ENCODE assay signal across 22 cellular contexts in genomic region chr9:70134360-70134759, GRCh38.
"Had no signal": no experiment of that assay in that cellular context is flagged by ENCODE, and none has a peak within 500 bp of the region (broad histone marks: within the 10 kb centered on the region; RNA-seq: fewer than 3 reads in every experiment).

No MANE protein-coding gene starts in this region.

- H3K27me3 ChIP-seq: heart right ventricle had no signal

- H3K9me3 ChIP-seq: heart right ventricle, left ventricle myocardium inferior had no signal

- H3K27ac ChIP-seq: heart right ventricle, left ventricle myocardium inferior, SK-N-MC, skin epidermis had no signal

- H3K4me3 ChIP-seq: heart right ventricle, left ventricle myocardium inferior, SK-N-MC, skin epidermis had no signal

- DNase-seq: activated B cell treated with CpG ODN at 0.5 μM for 24 hours; activated CD4-positive, alpha-beta memory T cell treated with anti-CD3 and anti-CD28 coated beads, Interleukin-2, amount 10 ng/mL, durations not matched to agents 7 days and 5 days; activated CD4-positive, alpha-beta T cell treated with anti-CD3 and anti-CD28 coated beads for 4 hours; activated CD8-positive, alpha-beta memory T cell treated with anti-CD3 and anti-CD28 coated beads, Interleukin-2, amount 10 ng/mL, durations not matched to agents 7 days and 5 days; activated naive CD4-positive, alpha-beta T cell treated with Interleukin-2 at 50 U/mL for 16 hours; activated naive CD8-positive, alpha-beta T cell treated with anti-CD3 and anti-CD28 coated beads, Interleukin-2, amount 10 ng/mL, durations not matched to agents 7 days and 5 days; effector CD8-positive, alpha-beta T cell; heart right ventricle; immature natural killer cell; kidney glomerular epithelial cell; left ventricle myocardium inferior; naive thymus-derived CD4-positive, alpha-beta T cell; posterior cingulate gyrus; retina; stimulated activated CD4-positive, alpha-beta T cell treated with anti-CD3 and anti-CD28 coated beads, Interleukin-15, amount 100 ng/mL, for 24 hours; stimulated activated CD4-positive, alpha-beta T cell treated with anti-CD3 and anti-CD28 coated beads, Interleukin-4, amount 100 ng/mL, for 1 hour; T-cell had no signal

- H3K36me3 Mint-ChIP-seq: activated CD8-positive, alpha-beta memory T cell treated with anti-CD3 and anti-CD28 coated beads, Interleukin-2, amount 10 ng/mL, durations not matched to agents 7 days and 5 days; activated naive CD8-positive, alpha-beta T cell treated with anti-CD3 and anti-CD28 coated beads, Interleukin-2, amount 10 ng/mL, durations not matched to agents 7 days and 5 days; immature natural killer cell; naive thymus-derived CD4-positive, alpha-beta T cell; T-cell had no signal

- ATAC-seq: activated CD8-positive, alpha-beta memory T cell treated with anti-CD3 and anti-CD28 coated beads, Interleukin-2, amount 10 ng/mL, durations not matched to agents 7 days and 5 days; activated T-helper 17 cell treated with anti-CD3 and anti-CD28 coated beads, Interleukin-2, amount 50 U/mL, for 72 hours; esophagus mucosa; naive thymus-derived CD4-positive, alpha-beta T cell; T-cell had no signal

- H3K9me3 Mint-ChIP-seq: activated B cell treated with CpG ODN at 0.5 μM for 24 hours; activated CD4-positive, alpha-beta memory T cell treated with anti-CD3 and anti-CD28 coated beads, Interleukin-2, amount 10 ng/mL, durations not matched to agents 7 days and 5 days; activated naive CD8-positive, alpha-beta T cell treated with anti-CD3 and anti-CD28 coated beads, Interleukin-2, amount 10 ng/mL, durations not matched to agents 7 days and 5 days; activated T-helper 17 cell treated with anti-CD3 and anti-CD28 coated beads, Interleukin-2, amount 50 U/mL, for 72 hours; dendritic cell treated with granulocyte-macrophage colony-stimulating factor and Interleukin-4, amounts not matched to agents 40 ng/mL and 50 ng/mL, for 4 days; naive thymus-derived CD4-positive, alpha-beta T cell; T-cell had no signal

- H3K27ac Mint-ChIP-seq: activated B cell treated with CpG ODN at 0.5 μM for 24 hours; activated CD4-positive, alpha-beta memory T cell treated with anti-CD3 and anti-CD28 coated beads, Interleukin-2, amount 10 ng/mL, durations not matched to agents 7 days and 5 days; activated CD8-positive, alpha-beta memory T cell treated with anti-CD3 and anti-CD28 coated beads, Interleukin-2, amount 10 ng/mL, durations not matched to agents 7 days and 5 days; activated naive CD8-positive, alpha-beta T cell treated with anti-CD3 and anti-CD28 coated beads, Interleukin-2, amount 10 ng/mL, durations not matched to agents 7 days and 5 days; activated T-helper 17 cell treated with anti-CD3 and anti-CD28 coated beads, Interleukin-2, amount 50 U/mL, for 72 hours; dendritic cell treated with granulocyte-macrophage colony-stimulating factor and Interleukin-4, amounts not matched to agents 40 ng/mL and 50 ng/mL, for 4 days; immature natural killer cell; naive thymus-derived CD4-positive, alpha-beta T cell; T-cell had no signal

- H3K4me1 Mint-ChIP-seq: activated B cell treated with CpG ODN at 0.5 μM for 24 hours; activated CD4-positive, alpha-beta memory T cell treated with anti-CD3 and anti-CD28 coated beads, Interleukin-2, amount 10 ng/mL, durations not matched to agents 7 days and 5 days; activated CD8-positive, alpha-beta memory T cell treated with anti-CD3 and anti-CD28 coated beads, Interleukin-2, amount 10 ng/mL, durations not matched to agents 7 days and 5 days; activated naive CD8-positive, alpha-beta T cell treated with anti-CD3 and anti-CD28 coated beads, Interleukin-2, amount 10 ng/mL, durations not matched to agents 7 days and 5 days; activated T-helper 17 cell treated with anti-CD3 and anti-CD28 coated beads, Interleukin-2, amount 50 U/mL, for 72 hours; immature natural killer cell; naive thymus-derived CD4-positive, alpha-beta T cell; T-cell had no signal

- H3K27me3 Mint-ChIP-seq: activated B cell treated with CpG ODN at 0.5 μM for 24 hours; activated T-helper 17 cell treated with anti-CD3 and anti-CD28 coated beads, Interleukin-2, amount 50 U/mL, for 72 hours; dendritic cell treated with granulocyte-macrophage colony-stimulating factor and Interleukin-4, amounts not matched to agents 40 ng/mL and 50 ng/mL, for 4 days had no signal

- H3K4me3 Mint-ChIP-seq: activated B cell treated with CpG ODN at 0.5 μM for 24 hours; activated CD4-positive, alpha-beta memory T cell treated with anti-CD3 and anti-CD28 coated beads, Interleukin-2, amount 10 ng/mL, durations not matched to agents 7 days and 5 days; activated CD8-positive, alpha-beta memory T cell treated with anti-CD3 and anti-CD28 coated beads, Interleukin-2, amount 10 ng/mL, durations not matched to agents 7 days and 5 days; activated naive CD8-positive, alpha-beta T cell treated with anti-CD3 and anti-CD28 coated beads, Interleukin-2, amount 10 ng/mL, durations not matched to agents 7 days and 5 days; activated T-helper 17 cell treated with anti-CD3 and anti-CD28 coated beads, Interleukin-2, amount 50 U/mL, for 72 hours; dendritic cell treated with granulocyte-macrophage colony-stimulating factor and Interleukin-4, amounts not matched to agents 40 ng/mL and 50 ng/mL, for 4 days; immature natural killer cell; naive thymus-derived CD4-positive, alpha-beta T cell; T-cell had no signal

- H3K36me3 ChIP-seq: left ventricle myocardium inferior had no signal
